ENCODE assay signal across 15 cellular contexts in genomic region chr17:78032166-78032565, GRCh38.
DNase-seq lines count a peak whose midpoint lies in the region; ATAC-seq and TF ChIP-seq lines count a peak whose summit lies in the region.
"Had no signal": no experiment of that assay in that cellular context is flagged by ENCODE, and none has a peak within 500 bp of the region (broad histone marks: within the 10 kb centered on the region; RNA-seq: fewer than 3 reads in every experiment).

No MANE protein-coding gene starts in this region.

- H3K36me3 Mint-ChIP-seq in activated T-cell treated with anti-CD3 and anti-CD28 coated beads, Interleukin-2, amount 50 U/mL, for 72 hours (ENCODE audit: insufficient read depth in 2 of 2), result peaks cover 5 to 9% of the 10 kb centered on the region in 2 donors
- H3K36me3 Mint-ChIP-seq in activated CD8-positive, alpha-beta T cell treated with anti-CD3 and anti-CD28 coated beads for 36 hours (ENCODE audit: low read depth), result peaks cover 30% of the 10 kb centered on the region

- TF ChIP-seq CTCF in activated CD8-positive, alpha-beta T cell treated with anti-CD3 and anti-CD28 coated beads for 36 hours (IDR thresholded peaks at IDR 0.05), result no peak

- H3K4me1 Mint-ChIP-seq in activated T-cell treated with anti-CD3 and anti-CD28 coated beads, Interleukin-2, amount 50 U/mL, for 72 hours (ENCODE audit: low read depth), result peaks cover 28% of the 10 kb centered on the region
- H3K4me1 Mint-ChIP-seq in activated CD8-positive, alpha-beta T cell treated with anti-CD3 and anti-CD28 coated beads for 36 hours (ENCODE audit: low read depth), result peaks cover 26% of the 10 kb centered on the region

- intact Hi-C loops in activated CD8-positive, alpha-beta T cell treated with anti-CD3 and anti-CD28 coated beads for 36 hours (cut with micrococcal nuclease), result no loop called here

- no peak overlapping the region for H3K4me3 Mint-ChIP-seq in activated T-cell treated with anti-CD3 and anti-CD28 coated beads, Interleukin-2, amount 50 U/mL, for 72 hours
- no peak overlapping the region for H3K4me3 Mint-ChIP-seq in activated CD8-positive, alpha-beta T cell treated with anti-CD3 and anti-CD28 coated beads for 36 hours
- H3K4me3 Mint-ChIP-seq: type B pancreatic cell had no signal

- ATAC-seq in activated T-cell treated with anti-CD3 and anti-CD28 coated beads, Interleukin-2, amount 50 U/mL, for 72 hours (replicated peaks in 1 of 2), result no peak
- ATAC-seq in activated CD8-positive, alpha-beta T cell treated with anti-CD3 and anti-CD28 coated beads for 36 hours, result no peak
- ATAC-seq in GM18498 (IDR thresholded peaks at IDR 0.05; ENCODE audit: unreplicated experiment) (no peak), GM19463 (IDR thresholded peaks at IDR 0.05; ENCODE audit: unreplicated experiment) (no peak)
- ATAC-seq: Right ventricle myocardium inferior had no signal

- DNase-seq in activated T-cell treated with anti-CD3 and anti-CD28 coated beads, Interleukin-2, amount 50 U/mL, for 72 hours, result no peak
- DNase-seq in activated T-cell treated with anti-CD3 and anti-CD28 coated beads, Interleukin-2, amount 50 U/mL, for 1 hour, result no peak
- no peak for DNase-seq in activated CD8-positive, alpha-beta T cell treated with anti-CD3 and anti-CD28 coated beads for 36 hours
- DNase-seq in fibroblast of gingiva (ENCODE audit: low read depth) (peak; percentile 87), stromal cell of bone marrow (ENCODE audit: low read depth) (peak; percentile 32), ecto neural progenitor cell (ENCODE audit: low spot score) (no peak)
- DNase-seq: effector CD8-positive, alpha-beta T cell; hypothalamus; KG1; NCI-H187 treated with DMSO at 0.1 percent for 48 hours; stimulated activated CD4-positive, alpha-beta T cell treated with anti-CD3 and anti-CD28 coated beads, Interleukin-12 subunit alpha, Interleukin-12 subunit beta, amount 100 ng/mL, for 4 hours had no signal

- CTCF ChIA-PET in activated CD8-positive, alpha-beta T cell treated with anti-CD3 and anti-CD28 coated beads for 36 hours (lab: Charles Lee), result interaction anchor here (1.2 to 5.8 kb wide), 4 partner anchors 9 to 19 kb away, joined by 3 to 45 read pairs (median 7); no protein-coding TSS in a partner anchor

- no peaks in the 10 kb centered on the region for H3K27me3 Mint-ChIP-seq in activated T-cell treated with anti-CD3 and anti-CD28 coated beads, Interleukin-2, amount 50 U/mL, for 72 hours (ENCODE audit: low read depth)
- H3K27me3 Mint-ChIP-seq in activated CD8-positive, alpha-beta T cell treated with anti-CD3 and anti-CD28 coated beads for 36 hours, result no peaks in the 10 kb centered on the region
- H3K27me3 Mint-ChIP-seq: type B pancreatic cell had no signal

- H3K27ac Mint-ChIP-seq in activated T-cell treated with anti-CD3 and anti-CD28 coated beads, Interleukin-2, amount 50 U/mL, for 72 hours, result peak overlapping the region; percentile 78
- peak overlapping the region; percentile 48 for H3K27ac Mint-ChIP-seq in activated CD8-positive, alpha-beta T cell treated with anti-CD3 and anti-CD28 coated beads for 36 hours
- H3K27ac Mint-ChIP-seq: type B pancreatic cell had no signal

- POLR2A ChIA-PET in activated CD8-positive, alpha-beta T cell treated with anti-CD3 and anti-CD28 coated beads for 36 hours (lab: Charles Lee), result interaction anchor here (0.6 to 1.2 kb wide), 4 partner anchors 12 to 181 kb away, joined by 3 to 5 read pairs (median 4); partner anchors contain the start of gene TNRC6C

- H3K9me3 Mint-ChIP-seq in activated T-cell treated with anti-CD3 and anti-CD28 coated beads, Interleukin-2, amount 50 U/mL, for 72 hours, result no peaks in the 10 kb centered on the region
- no peaks in the 10 kb centered on the region for H3K9me3 Mint-ChIP-seq in activated CD8-positive, alpha-beta T cell treated with anti-CD3 and anti-CD28 coated beads for 36 hours
- H3K9me3 Mint-ChIP-seq: type B pancreatic cell had no signal

Comparison
In these comparisons a context has a peak if more than half of its experiments do, and no peak if none do; other contexts are left out.
1. DNase-seq: peak in fibroblast of gingiva (single experiment) and stromal cell of bone marrow (single experiment); none in activated T-cell treated with anti-CD3 and anti-CD28 coated beads, Interleukin-2, amount 50 U/mL, for 72 hours (0 of 2), activated T-cell treated with anti-CD3 and anti-CD28 coated beads, Interleukin-2, amount 50 U/mL, for 1 hour (single experiment), activated CD8-positive, alpha-beta T cell treated with anti-CD3 and anti-CD28 coated beads for 36 hours (single experiment) and ecto neural progenitor cell (single experiment).